ENCODE assay signal across 8 cellular contexts in genomic region chr5:80961376-80962281, GRCh38. TPM values are rescaled to one million over a fixed set of nuclear protein-coding genes. Genes with fewer than 3 reads are reported as not detected.
A peak's percentile ranks its signal among the peaks of the same experiment; 100 is the strongest.
DNase-seq lines count a peak whose midpoint lies in the region; ATAC-seq and TF ChIP-seq lines count a peak whose summit lies in the region.

No MANE protein-coding gene starts in this region.

- H3K9me3 Mint-ChIP-seq in activated naive CD8-positive, alpha-beta T cell (ENCODE audit: low read depth): no peaks in the 10 kb centered on the region

- no peak for TF ChIP-seq EP300 in SK-N-SH (IDR thresholded peaks at IDR 0.05; ENCODE audit: borderline replicate concordance in 1 of 2, low read depth in 1 of 2, low read length in 1 of 2)

- H3K36me3 ChIP-seq in OCI-LY3 (replicated peaks; ENCODE audit: low read depth, low read length) (no peaks in the 10 kb centered on the region), SK-N-SH (replicated peaks in 1 of 2; ENCODE audit: control insufficient read depth in 1 of 2, insufficient read depth in 2 of 2, low read length in 1 of 2) (no peaks in the 10 kb centered on the region)

- peaks cover 8% of the 10 kb centered on the region for H3F3A ChIP-seq in SK-N-SH (replicated peaks; ENCODE audit: insufficient read depth)

- H3K4me1 ChIP-seq in OCI-LY3 (ENCODE audit: low read length) (peaks cover 57% of the 10 kb centered on the region), SK-N-SH (ENCODE audit: control insufficient read depth in 1 of 2, insufficient read depth in 2 of 2, low read depth in 1 of 2, low read length in 1 of 2) (peaks cover 0 to 10% of the 10 kb centered on the region in 2 experiments; a peak in 3 of 4 replicates)

- no peaks in the 10 kb centered on the region for H3K9me3 ChIP-seq in OCI-LY3 (ENCODE audit: insufficient read depth, low read length)
- no peaks in the 10 kb centered on the region for H3K9me3 ChIP-seq in SK-N-SH

- 89% methylated on average over 17 of the region's 18 CpGs for WGBS in SK-N-SH (ENCODE audit: low lambda C conversion rate)

- DNase-seq in kidney glomerular epithelial cell (lab: John Stamatoyannopoulos, UW): peak; percentile 55
- DNase-seq in stimulated activated CD4-positive, alpha-beta T cell treated with anti-CD3 and anti-CD28 coated beads, Interleukin-4, amount 100 ng/mL, for 24 hours: peak; percentile 69
- no peak for DNase-seq in NCI-H128 (lab: John Stamatoyannopoulos, UW; ENCODE audit: unreplicated experiment)
- DNase-seq in SK-N-SH: no peak
- DNase-seq in NCI-H2029 (lab: John Stamatoyannopoulos, UW): no peak

- no peaks in the 10 kb centered on the region for H3K36me3 Mint-ChIP-seq in activated naive CD8-positive, alpha-beta T cell

- no peaks in the 10 kb centered on the region for H3K27me3 Mint-ChIP-seq in activated naive CD8-positive, alpha-beta T cell

- POLR2A ChIA-PET in SK-N-SH (lab: Yijun Ruan, JAX): no interaction called here

- H3K9me2 ChIP-seq in SK-N-SH: no peaks in the 10 kb centered on the region

- CTCF ChIA-PET in SK-N-SH (lab: Yijun Ruan, JAX): interaction anchor here (0.9 kb wide), 1 partner anchor 62 kb away, joined by 3 read pairs; no protein-coding TSS in a partner anchor

- H2AFZ ChIP-seq in OCI-LY3 (ENCODE audit: low read depth, low read length) (no peak overlapping the region), SK-N-SH (ENCODE audit: low read depth) (no peak overlapping the region)

- TF ChIP-seq CTCF in OCI-LY3 (IDR thresholded peaks at IDR 0.05; ENCODE audit: low read depth, low read length) (no peak), SK-N-SH (IDR thresholded peaks at IDR 0.05) (no peak)

- H3K4me3 ChIP-seq in OCI-LY3 (ENCODE audit: low read length): no peak overlapping the region
- no peak overlapping the region for H3K4me3 ChIP-seq in SK-N-SH (ENCODE audit: low read depth in 2 of 2, low read length in 1 of 2)

- H4K20me1 ChIP-seq in OCI-LY3 (ENCODE audit: insufficient read depth, low read length) (no peaks in the 10 kb centered on the region), SK-N-SH (ENCODE audit: insufficient read depth) (no peaks in the 10 kb centered on the region)

- H3K4me2 ChIP-seq in OCI-LY3 (ENCODE audit: low read length) (peak overlapping the region; percentile 12; the same call in 1 of the 2 replicates), SK-N-SH (no peak overlapping the region)

- H3K79me2 ChIP-seq in OCI-LY3 (ENCODE audit: low read length) (no peaks in the 10 kb centered on the region), SK-N-SH (ENCODE audit: insufficient read depth) (no peaks in the 10 kb centered on the region)

- no peak for ATAC-seq in HG02884 (IDR thresholded peaks at IDR 0.05; ENCODE audit: unreplicated experiment)

- H3K27me3 ChIP-seq in OCI-LY3 (ENCODE audit: low read depth, low read length): peaks cover 8% of the 10 kb centered on the region
- peaks cover 18% of the 10 kb centered on the region; the same call in 1 of the 2 replicates for H3K27me3 ChIP-seq in SK-N-SH (ENCODE audit: insufficient read depth)

- H3K4me3 Mint-ChIP-seq in activated naive CD8-positive, alpha-beta T cell: peak overlapping the region; percentile 99

- TF ChIP-seq RAD21 in SK-N-SH (IDR thresholded peaks at IDR 0.05; ENCODE audit: low read length): no peak

- H3K27ac ChIP-seq in OCI-LY3 (ENCODE audit: low read length) (no peak overlapping the region), SK-N-SH (ENCODE audit: low read depth in 2 of 2, low read length in 1 of 2) (no peak overlapping the region)

- H3K9ac ChIP-seq in OCI-LY3 (ENCODE audit: low read length) (no peak overlapping the region), SK-N-SH (no peak overlapping the region)

- peaks cover 74% of the 10 kb centered on the region for H3K4me1 Mint-ChIP-seq in activated naive CD8-positive, alpha-beta T cell (ENCODE audit: low read depth)

- H3K27ac Mint-ChIP-seq in activated naive CD8-positive, alpha-beta T cell: peak overlapping the region; percentile 98

TF ChIP-seq in SK-N-SH, 30 proteins besides CTCF, POLR2A, EP300 and RAD21:
- TF ChIP-seq MEF2A (IDR thresholded peaks at IDR 0.05; ENCODE audit: borderline replicate concordance, low read depth) (no peak), GATA2 (CRISPR knock-in tag; IDR thresholded peaks at IDR 0.05) (no peak), CHD2 (IDR thresholded peaks at IDR 0.05; ENCODE audit: low read length, partially characterized antibody) (no peak), MAX (IDR thresholded peaks at IDR 0.05; ENCODE audit: low read depth) (no peak), USF1 (IDR thresholded peaks at IDR 0.05; ENCODE audit: borderline replicate concordance, low read depth) (no peak), USF2 (IDR thresholded peaks at IDR 0.05; ENCODE audit: borderline replicate concordance, low read depth, low read length) (no peak), RCOR1 (IDR thresholded peaks at IDR 0.05; ENCODE audit: low read length) (no peak), SIN3A (IDR thresholded peaks at IDR 0.05; ENCODE audit: borderline replicate concordance, low read depth, low read length) (no peak), NRF1 (IDR thresholded peaks at IDR 0.05; ENCODE audit: low read depth, low read length) (no peak), RFX5 (IDR thresholded peaks at IDR 0.05; ENCODE audit: low read length) (no peak), TAF1 (IDR thresholded peaks at IDR 0.05; ENCODE audit: borderline replicate concordance, low read depth, low read length) (no peak)
TF ChIP-seq in SK-N-SH: peak in this region for 0.

RNA-seq across cellular contexts. Expression of gene RASGRF2, which starts 1.5 kb away (rescaled TPM):
- under 0.01 TPM in 1 of 2 replicates, not detected in the other for polyA plus RNA-seq in SK-N-SH (2012; rRNA removed)
- polyA plus RNA-seq in SK-N-SH (2012; cell fraction: cytosol; rRNA removed): 0.01 TPM in 2 replicates
- 0.04 and 0.07 TPM in 2 replicates for polyA plus RNA-seq in SK-N-SH (2012; cell fraction: nucleus; rRNA removed)

Comparison
In these comparisons a context has a peak if more than half of its experiments do, and no peak if none do; other contexts are left out.
1. DNase-seq: peak in kidney glomerular epithelial cell (single experiment) and stimulated activated CD4-positive, alpha-beta T cell treated with anti-CD3 and anti-CD28 coated beads, Interleukin-4, amount 100 ng/mL, for 24 hours (single experiment); none in NCI-H128 (single experiment), SK-N-SH (single experiment) and NCI-H2029 (single experiment).